Comparison of ENCODE assay signal across 1 cellular context in the genomic region with DNA sequence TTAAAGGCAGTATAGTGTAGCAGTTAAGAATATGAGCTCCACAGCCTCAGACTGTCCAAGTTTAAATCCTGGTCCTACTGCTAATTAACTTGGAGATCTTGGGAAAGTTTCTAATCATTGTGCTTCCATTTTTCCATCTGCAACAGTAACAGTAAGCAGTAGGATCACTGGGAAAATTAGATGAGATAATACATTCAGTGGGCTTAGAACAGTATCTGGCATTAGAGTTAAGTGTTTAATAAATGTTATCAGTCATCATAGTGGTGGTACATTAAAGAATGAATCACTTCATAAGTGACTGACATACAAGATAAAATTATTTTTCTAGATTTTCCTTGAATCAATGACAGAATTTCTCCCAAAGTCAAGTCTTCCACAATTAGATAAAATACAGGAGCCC.
TF ChIP-seq lines count a peak whose summit lies in the region.

No MANE protein-coding gene starts in this region.

TF ChIP-seq in HepG2, 621 proteins besides CTCF, POLR2A, EP300 and RAD21:
- no peak for TF ChIP-seq ZNF577 (CRISPR knock-in tag; IDR thresholded peaks at IDR 0.05; ENCODE audit: borderline replicate concordance, low read depth)
- TF ChIP-seq, protein P1, sequence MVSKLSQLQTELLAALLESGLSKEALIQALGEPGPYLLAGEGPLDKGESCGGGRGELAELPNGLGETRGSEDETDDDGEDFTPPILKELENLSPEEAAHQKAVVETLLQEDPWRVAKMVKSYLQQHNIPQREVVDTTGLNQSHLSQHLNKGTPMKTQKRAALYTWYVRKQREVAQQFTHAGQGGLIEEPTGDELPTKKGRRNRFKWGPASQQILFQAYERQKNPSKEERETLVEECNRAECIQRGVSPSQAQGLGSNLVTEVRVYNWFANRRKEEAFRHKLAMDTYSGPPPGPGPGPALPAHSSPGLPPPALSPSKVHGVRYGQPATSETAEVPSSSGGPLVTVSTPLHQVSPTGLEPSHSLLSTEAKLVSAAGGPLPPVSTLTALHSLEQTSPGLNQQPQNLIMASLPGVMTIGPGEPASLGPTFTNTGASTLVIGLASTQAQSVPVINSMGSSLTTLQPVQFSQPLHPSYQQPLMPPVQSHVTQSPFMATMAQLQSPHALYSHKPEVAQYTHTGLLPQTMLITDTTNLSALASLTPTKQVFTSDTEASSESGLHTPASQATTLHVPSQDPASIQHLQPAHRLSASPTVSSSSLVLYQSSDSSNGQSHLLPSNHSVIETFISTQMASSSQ (IDR thresholded peaks at IDR 0.05; ENCODE audit: low read depth): no peak
- TF ChIP-seq, protein P1 (CRISPR knock-in tag; IDR thresholded peaks at IDR 0.05; ENCODE audit: borderline replicate concordance): no peak
- TF ChIP-seq PHF5A (CRISPR knock-in tag; IDR thresholded peaks at IDR 0.05; ENCODE audit: low read depth, unreplicated experiment): no peak
- no peak for TF ChIP-seq ZNF205 (CRISPR knock-in tag; IDR thresholded peaks at IDR 0.05)
- no peak for TF ChIP-seq CBX1 (IDR thresholded peaks at IDR 0.05; ENCODE audit: low read depth)
- no peak for TF ChIP-seq KAT2B (IDR thresholded peaks at IDR 0.05; ENCODE audit: borderline replicate concordance, low read depth, low read length)
- TF ChIP-seq RCOR2 (CRISPR knock-in tag; IDR thresholded peaks at IDR 0.05): no peak
- TF ChIP-seq TRIM24 (CRISPR knock-in tag; IDR thresholded peaks at IDR 0.05): no peak
- no peak for TF ChIP-seq POLR2G (IDR thresholded peaks at IDR 0.05; ENCODE audit: low read depth, low read length)
